In the genomic region with DNA sequence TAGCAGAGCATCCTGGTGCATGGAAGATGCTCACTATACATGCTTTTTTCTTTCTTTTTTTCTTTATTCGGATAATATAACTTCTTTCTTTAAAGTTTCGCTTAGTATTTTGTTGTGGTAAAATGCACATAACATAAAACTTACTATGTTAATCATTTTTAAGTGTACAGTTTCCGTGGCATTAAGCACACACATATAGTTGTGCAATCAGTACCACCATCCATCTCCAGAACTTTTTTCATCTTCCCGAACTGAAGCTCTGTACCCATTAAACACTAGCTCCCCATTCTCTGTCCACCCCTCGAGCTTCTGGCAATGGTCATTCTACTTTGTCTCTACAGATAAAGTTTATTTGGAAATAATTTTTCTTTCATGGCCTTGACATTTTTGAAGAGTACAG, we compare ENCODE assay signal across 21 cellular contexts. TPM values are rescaled to one million over a fixed set of nuclear protein-coding genes. Genes with fewer than 3 reads are reported as not detected.
DNase-seq lines count a peak whose midpoint lies in the region; ATAC-seq, FAIRE-seq and TF ChIP-seq lines count a peak whose summit lies in the region.
"Had no signal": no experiment of that assay in that cellular context is flagged by ENCODE, and none has a peak within 500 bp of the region (broad histone marks: within the 10 kb centered on the region; RNA-seq: fewer than 3 reads in every experiment).

No MANE protein-coding gene starts in this region.

- no peaks in the 10 kb centered on the region for H3K27me3 ChIP-seq in PC-9 (ENCODE audit: insufficient read depth, low read depth)
- no peaks in the 10 kb centered on the region for H3K27me3 ChIP-seq in K562 (ENCODE audit: control insufficient read depth in 2 of 2, insufficient read depth in 2 of 2, low read length in 2 of 2)
- no peaks in the 10 kb centered on the region for H3K27me3 ChIP-seq in tibial nerve
- H3K27me3 ChIP-seq: upper lobe of right lung had no signal

- intact Hi-C loops in PC-9 (cut with micrococcal nuclease; ENCODE audit: unreplicated experiment): no loop called here
- intact Hi-C loops in K562 (cut with micrococcal nuclease): no loop called here

- peak overlapping the region; percentile 97 for H3K27ac Mint-ChIP-seq in osteocyte (ENCODE audit: unreplicated experiment)
- no peak overlapping the region for H3K27ac Mint-ChIP-seq in stimulated activated naive B cell treated with anti-CD40 and anti-IgM and Interleukin-4, amounts not matched to agents 10 μg/mL and 1 μg/mL and 100 μg/mL, for 72 hours

- H3K27me3 Mint-ChIP-seq in activated T-cell treated with anti-CD3 and anti-CD28 coated beads, Interleukin-2, amount 50 U/mL, for 4 hours (ENCODE audit: low read depth): no peaks in the 10 kb centered on the region
- no peaks in the 10 kb centered on the region for H3K27me3 Mint-ChIP-seq in osteocyte (ENCODE audit: unreplicated experiment)
- no peaks in the 10 kb centered on the region for H3K27me3 Mint-ChIP-seq in stimulated activated naive B cell treated with anti-CD40 and anti-IgM and Interleukin-4, amounts not matched to agents 10 μg/mL and 1 μg/mL and 100 μg/mL, for 72 hours

- no peak for TF ChIP-seq RAD21 in K562 (CRISPR knock-in tag; conservative IDR thresholded peaks at IDR 0.05 in 1 of 2, IDR thresholded peaks at IDR 0.05 in 1 of 2)

- DNase-seq in activated T-cell treated with anti-CD3 and anti-CD28 coated beads, Interleukin-2, amount 50 U/mL, for 4 hours: no peak
- DNase-seq in activated T-cell treated with anti-CD3 and anti-CD28 coated beads for 4 hours (no peak), PC-9 (no peak), K562 (ENCODE audit: extremely low read depth in 1 of 4, low spot score in 3 of 4) (no peak), osteocyte (ENCODE audit: extremely low spot score, unreplicated experiment) (no peak), NCI-H2107 (lab: John Stamatoyannopoulos, UW) (no peak), tibial nerve (ENCODE audit: low spot score in 2 of 2) (no peak)
- DNase-seq in stimulated activated naive B cell treated with anti-CD40 and anti-IgM and Interleukin-4, amounts not matched to agents 10 μg/mL and 1 μg/mL and 100 μg/mL, for 72 hours: no peak
- DNase-seq: activated CD8-positive, alpha-beta memory T cell treated with anti-CD3 and anti-CD28 coated beads, Interleukin-2, amount 50 U/mL, for 4 hours; anterior cingulate cortex; EL; endodermal cell; NCI-H1048; NCI-H69; stimulated activated CD4-positive, alpha-beta T cell treated with anti-CD3 and anti-CD28 coated beads, Interleukin-12 subunit alpha, Interleukin-12 subunit beta, amount 100 ng/mL, for 4 hours; stimulated activated naive CD4-positive, alpha-beta T cell treated with Interleukin-2 at 50 U/mL for 16 hours; SW 1271; upper lobe of right lung had no signal

- TF ChIP-seq POLR2A in K562 (conservative IDR thresholded peaks at IDR 0.05) (no peak), tibial nerve (IDR thresholded peaks at IDR 0.05) (no peak)

- H3K4me1 ChIP-seq in PC-9 (replicated peaks; ENCODE audit: insufficient read depth) (peaks cover 40% of the 10 kb centered on the region), K562 (replicated peaks in 1 of 2; ENCODE audit: control insufficient read depth in 2 of 2, insufficient read depth in 2 of 2, low read length in 2 of 2) (peaks cover 21 to 25% of the 10 kb centered on the region in 2 experiments), tibial nerve (peaks cover 0 to 37% (median 13%) of the 10 kb centered on the region in 4 donors)

- BruUV-seq in PC-9 (replicated peaks; lab: Mats Ljungman, UMichigan) (no TSS peak), K562 (replicated peaks; lab: Mats Ljungman, UMichigan) (no TSS peak)

- ATAC-seq in activated T-cell treated with anti-CD3 and anti-CD28 coated beads, Interleukin-2, amount 50 U/mL, for 4 hours: no peak
- ATAC-seq in K562: no peak
- no peak for ATAC-seq in stimulated activated naive B cell treated with anti-CD40 and anti-IgM and Interleukin-4, amounts not matched to agents 10 μg/mL and 1 μg/mL and 100 μg/mL, for 72 hours (replicated peaks)

- H3K36me3 ChIP-seq in PC-9 (ENCODE audit: low read depth) (peaks cover 16% of the 10 kb centered on the region), K562 (ENCODE audit: control insufficient read depth, insufficient read depth, low read length) (peaks cover 27% of the 10 kb centered on the region), tibial nerve (peaks cover 0 to 18% (median 0%) of the 10 kb centered on the region in 3 donors)

- 39% methylated on average over 5 of the region's 5 CpGs for WGBS in K562 (ENCODE audit: insufficient coverage, low coverage, missing lambda C conversion rate)
- WGBS in tibial nerve, 2 donors: 73 to 78% methylated on average over 5 of the region's 5 CpGs

- POLR2A ChIA-PET in PC-9 (lab: Charles Lee; ENCODE audit: unreplicated experiment) (no interaction called here), K562 (lab: Yijun Ruan, JAX) (interaction anchor here (0.9 to 3.4 kb wide), 6 partner anchors 9 to 415 kb away, joined by 3 to 33 read pairs (median 6); partner anchors contain the start of genes CIDEC and IL17RE)

- H3K9me1 ChIP-seq in K562 (ENCODE audit: control insufficient read depth, insufficient read depth, low read length): peaks cover 7% of the 10 kb centered on the region

- TF ChIP-seq EP300 in K562 (IDR thresholded peaks at IDR 0.05; ENCODE audit: low read length): no peak
- no peak for TF ChIP-seq EP300 in tibial nerve (IDR thresholded peaks at IDR 0.05)

- H3K79me2 ChIP-seq in PC-9 (ENCODE audit: low read depth) (peaks cover 38% of the 10 kb centered on the region), K562 (ENCODE audit: control insufficient read depth, insufficient read depth, low read length) (peaks cover 38% of the 10 kb centered on the region)

- FAIRE-seq in K562 (lab: Jason Lieb, UNC): no peak
- FAIRE-seq: RCC 7860 had no signal

- peak overlapping the region in 1 of 2 experiments; percentile 98; a peak in 1 of 4 replicates for H3K9ac ChIP-seq in K562 (ENCODE audit: insufficient read depth in 1 of 2, low read depth in 2 of 2, low read length in 2 of 2)

- H3K9me3 Mint-ChIP-seq in activated T-cell treated with anti-CD3 and anti-CD28 coated beads, Interleukin-2, amount 50 U/mL, for 4 hours: no peaks in the 10 kb centered on the region
- no peaks in the 10 kb centered on the region for H3K9me3 Mint-ChIP-seq in osteocyte (ENCODE audit: unreplicated experiment)
- H3K9me3 Mint-ChIP-seq in stimulated activated naive B cell treated with anti-CD40 and anti-IgM and Interleukin-4, amounts not matched to agents 10 μg/mL and 1 μg/mL and 100 μg/mL, for 72 hours: peaks cover 2 to 3% of the 10 kb centered on the region in 2 donors
- H3K9me3 Mint-ChIP-seq: endodermal cell had no signal

- no peaks in the 10 kb centered on the region for H4K20me1 ChIP-seq in PC-9 (ENCODE audit: insufficient read depth)
- H4K20me1 ChIP-seq in K562 (replicated peaks; ENCODE audit: control insufficient read depth, insufficient read depth, low read length): no peaks in the 10 kb centered on the region

- H3K36me3 Mint-ChIP-seq in activated T-cell treated with anti-CD3 and anti-CD28 coated beads, Interleukin-2, amount 50 U/mL, for 4 hours (ENCODE audit: insufficient read depth): peaks cover 19% of the 10 kb centered on the region
- H3K36me3 Mint-ChIP-seq in osteocyte (ENCODE audit: unreplicated experiment): peaks cover 13% of the 10 kb centered on the region
- H3K36me3 Mint-ChIP-seq in stimulated activated naive B cell treated with anti-CD40 and anti-IgM and Interleukin-4, amounts not matched to agents 10 μg/mL and 1 μg/mL and 100 μg/mL, for 72 hours: peaks cover 24 to 28% of the 10 kb centered on the region in 2 donors

- peak overlapping the region; percentile 98 for H3K4me3 Mint-ChIP-seq in activated T-cell treated with anti-CD3 and anti-CD28 coated beads, Interleukin-2, amount 50 U/mL, for 4 hours
- no peak overlapping the region for H3K4me3 Mint-ChIP-seq in osteocyte (ENCODE audit: unreplicated experiment)
- H3K4me3 Mint-ChIP-seq in stimulated activated naive B cell treated with anti-CD40 and anti-IgM and Interleukin-4, amounts not matched to agents 10 μg/mL and 1 μg/mL and 100 μg/mL, for 72 hours: no peak overlapping the region

- in situ Hi-C loops in K562 (cut with MboI): no loop called here

- no peaks in the 10 kb centered on the region for H3K9me3 ChIP-seq in PC-9 (ENCODE audit: insufficient read depth, low read depth)
- no peaks in the 10 kb centered on the region for H3K9me3 ChIP-seq in K562 (replicated peaks; ENCODE audit: control insufficient read depth, insufficient read depth, low read depth, low read length)
- H3K9me3 ChIP-seq in tibial nerve: no peaks in the 10 kb centered on the region
- H3K9me3 ChIP-seq: upper lobe of right lung had no signal

- H3K27ac ChIP-seq in PC-9 (no peak overlapping the region), K562 (ENCODE audit: extremely low read depth, low read depth, low read length) (no peak overlapping the region), tibial nerve (peak overlapping the region in 1 of 4 donors; percentile 95)

- H2AFZ ChIP-seq in PC-9 (no peak overlapping the region), K562 (ENCODE audit: low read depth, low read length) (peak overlapping the region; percentile 97)

- H3F3A ChIP-seq in PC-9 (ENCODE audit: insufficient read depth, low read depth): peaks cover 42% of the 10 kb centered on the region

- peak overlapping the region; percentile 83 for H3K4me2 ChIP-seq in PC-9
- H3K4me2 ChIP-seq in K562 (ENCODE audit: insufficient read depth, low read length): peak overlapping the region; percentile 91; the same call in 1 of the 2 replicates

- CTCF ChIA-PET in PC-9 (lab: Charles Lee): no interaction called here
- CTCF ChIA-PET in K562 (lab: Yijun Ruan, JAX; ENCODE audit: low intra/inter-chr PET ratio): no interaction called here

- H3K4me3 ChIP-seq in PC-9: no peak overlapping the region
- no peak overlapping the region for H3K4me3 ChIP-seq in K562
- H3K4me3 ChIP-seq in tibial nerve: no peak overlapping the region

- TF ChIP-seq CTCF in PC-9 (conservative IDR thresholded peaks at IDR 0.05) (no peak), K562 (IDR thresholded peaks at IDR 0.05 in 2 of 3, conservative IDR thresholded peaks at IDR 0.05 in 1 of 3; ENCODE audit: insufficient read depth in 2 of 3, low read depth in 1 of 3, low read length in 3 of 3) (no peak), osteocyte (IDR thresholded peaks at IDR 0.05) (no peak), tibial nerve (IDR thresholded peaks at IDR 0.05) (no peak)

- H3K9me2 ChIP-seq in PC-9 (ENCODE audit: insufficient read depth): no peaks in the 10 kb centered on the region

- peaks cover 27% of the 10 kb centered on the region for H3K4me1 Mint-ChIP-seq in activated T-cell treated with anti-CD3 and anti-CD28 coated beads, Interleukin-2, amount 50 U/mL, for 4 hours (ENCODE audit: low read depth)
- H3K4me1 Mint-ChIP-seq in osteocyte (ENCODE audit: unreplicated experiment): peaks cover 33% of the 10 kb centered on the region
- peaks cover 26 to 32% of the 10 kb centered on the region in 2 donors for H3K4me1 Mint-ChIP-seq in stimulated activated naive B cell treated with anti-CD40 and anti-IgM and Interleukin-4, amounts not matched to agents 10 μg/mL and 1 μg/mL and 100 μg/mL, for 72 hours
- H3K4me1 Mint-ChIP-seq: endodermal cell had no signal

RNA-seq across cellular contexts. Expression of gene JAGN1, which starts 1.0 kb away (rescaled TPM):
- 10 to 100 TPM; 39.2 to 42.3 (median 41.2) TPM for total RNA-seq in activated T-cell treated with anti-CD3 and anti-CD28 coated beads, Interleukin-2, amount 50 U/mL, for 4 hours
- 46.7 and 52.4 TPM in 2 replicates for total RNA-seq in PC-9 (2021)
- 61.7 and 101 TPM in 2 replicates for total RNA-seq in K562 (2011; cell fraction: chromatin; rRNA removed; ENCODE audit: low replicate concordance)
- total RNA-seq in K562 (2011; cell fraction: nucleolus; rRNA removed): 84.5 and 103 TPM in 2 replicates
- 97.8 and 112 TPM in 2 replicates for total RNA-seq in K562 (2011; cell fraction: nucleoplasm; rRNA removed)
- total RNA-seq in K562 (2014; rRNA removed): 38.9 and 41.1 TPM in 2 replicates
- total RNA-seq in K562 (2014; rRNA removed; fragmentation: Illumina TruSeq; extraction: Trizol): 40.3 and 42.4 TPM in 2 replicates
- total RNA-seq in K562 (2015; rRNA removed; fragmentation: Illumina TruSeq; extraction: Trizol): 31.1 and 33.9 TPM in 2 replicates
- 57.2 and 58.8 TPM in 2 replicates for total RNA-seq in K562 (2021)
- polyA plus RNA-seq in K562 (2011; rRNA removed): 66.3 and 77.8 TPM in 2 replicates
- polyA plus RNA-seq in K562 (2011; cell fraction: cytosol; rRNA removed): 70.4 and 88.4 TPM in 2 replicates
- polyA plus RNA-seq in K562 (2011; cell fraction: nucleus; rRNA removed): 37.0 and 45.1 TPM in 2 replicates
- 56.0 and 64.7 TPM in 2 replicates for polyA plus RNA-seq in K562 (2012)
- 52.3 and 62.6 TPM in 2 replicates for polyA plus RNA-seq in K562 (2014; fragmentation: Illumina TruSeq; extraction: Trizol)
- 10 to 100 TPM; 31.6 to 33.3 TPM for polyA plus RNA-seq in K562 (2014; fragmentation: Nextera tagmentation; extraction: Ambion mirVana)
- 49.8 and 54.6 TPM in 2 replicates for polyA plus RNA-seq in K562 (2014; rRNA removed)
- 58.7 and 70.5 TPM in 2 replicates for polyA minus RNA-seq in K562 (2011; rRNA and poly(A)+ RNA removed)
- 27.5 and 42.9 TPM in 2 replicates for polyA minus RNA-seq in K562 (2011; cell fraction: cytosol; rRNA and poly(A)+ RNA removed)
- 16.8 and 25.8 TPM in 2 replicates for polyA minus RNA-seq in K562 (2011; cell fraction: nucleus; rRNA and poly(A)+ RNA removed)
- 28.5 and 31.5 TPM in 2 replicates for total RNA-seq in osteocyte
- total RNA-seq in tibial nerve: 10 to 100 TPM; 21.6 to 46.7 (median 34.7) TPM

RNA-seq across cellular contexts. Expression of gene CIDEC, which starts 9.4 kb away (rescaled TPM):
- not detected for total RNA-seq in activated T-cell treated with anti-CD3 and anti-CD28 coated beads, Interleukin-2, amount 50 U/mL, for 4 hours
- total RNA-seq in PC-9 (2021) (0.37 TPM in 1 of 2 replicates, not detected in the other), K562 (2014; rRNA removed) (not detected in 2 replicates), K562 (2014; rRNA removed; fragmentation: Illumina TruSeq; extraction: Trizol) (not detected in 2 replicates), K562 (2015; rRNA removed; fragmentation: Illumina TruSeq; extraction: Trizol) (not detected in 2 replicates), K562 (2021) (not detected in 2 replicates), osteocyte (not detected in 2 replicates), tibial nerve (100 to 1,000 TPM in 3 of 4 donors, 10 to 100 TPM in 1; 72.4 to 380 (median 174) TPM)
- total RNA-seq in K562 (2011; cell fraction: chromatin; rRNA removed; ENCODE audit: low replicate concordance): not detected in 2 replicates
- not detected in 2 replicates for total RNA-seq in K562 (2011; cell fraction: nucleolus; rRNA removed)
- not detected in 2 replicates for total RNA-seq in K562 (2011; cell fraction: nucleoplasm; rRNA removed)
- polyA plus RNA-seq in K562 (2011; rRNA removed) (not detected in 2 replicates), K562 (2014; fragmentation: Illumina TruSeq; extraction: Trizol) (not detected in 2 replicates), K562 (2014; fragmentation: Nextera tagmentation; extraction: Ambion mirVana) (not detected), K562 (2014; rRNA removed) (not detected in 2 replicates)
- polyA plus RNA-seq in K562 (2011; cell fraction: cytosol; rRNA removed): 0.09 and 0.39 TPM in 2 replicates
- not detected in 2 replicates for polyA plus RNA-seq in K562 (2011; cell fraction: nucleus; rRNA removed)
- polyA plus RNA-seq in K562 (2012): not detected in 2 replicates
- not detected in 2 replicates for polyA minus RNA-seq in K562 (2011; rRNA and poly(A)+ RNA removed)
- not detected in 2 replicates for polyA minus RNA-seq in K562 (2011; cell fraction: cytosol; rRNA and poly(A)+ RNA removed)
- polyA minus RNA-seq in K562 (2011; cell fraction: nucleus; rRNA and poly(A)+ RNA removed): not detected in 2 replicates
- total RNA-seq: cerebellum, endodermal cell, pulmonary artery endothelial cell, upper lobe of right lung had no signal

RNA-seq across cellular contexts. Expression of gene IL17RE, which starts 13.2 kb away (rescaled TPM):
- under 1 TPM; 0.47 to 0.73 (median 0.61) TPM for total RNA-seq in activated T-cell treated with anti-CD3 and anti-CD28 coated beads, Interleukin-2, amount 50 U/mL, for 4 hours
- total RNA-seq in PC-9 (2021) (22.7 and 23.8 TPM in 2 replicates), K562 (2014; rRNA removed) (0.20 TPM in 1 of 2 replicates, not detected in the other), K562 (2014; rRNA removed; fragmentation: Illumina TruSeq; extraction: Trizol) (0.48 and 0.51 TPM in 2 replicates), K562 (2015; rRNA removed; fragmentation: Illumina TruSeq; extraction: Trizol) (0.26 TPM in 1 of 2 replicates, not detected in the other), K562 (2021) (0.47 and 0.72 TPM in 2 replicates), osteocyte (0.89 and 1.4 TPM in 2 replicates), tibial nerve (10 to 100 TPM in 1 of 4 donors, 1 to 10 TPM in 2, under 1 TPM in 1; 0.59 to 10.1 (median 5.6) TPM)
- 4.4 and 7.9 TPM in 2 replicates for total RNA-seq in K562 (2011; cell fraction: chromatin; rRNA removed; ENCODE audit: low replicate concordance)
- 2.8 and 5.7 TPM in 2 replicates for total RNA-seq in K562 (2011; cell fraction: nucleolus; rRNA removed)
- 4.6 and 5.8 TPM in 2 replicates for total RNA-seq in K562 (2011; cell fraction: nucleoplasm; rRNA removed)
- polyA plus RNA-seq in K562 (2011; rRNA removed) (1.1 and 1.9 TPM in 2 replicates), K562 (2014; fragmentation: Illumina TruSeq; extraction: Trizol) (0.39 and 0.73 TPM in 2 replicates), K562 (2014; fragmentation: Nextera tagmentation; extraction: Ambion mirVana) (not detected), K562 (2014; rRNA removed) (0.23 and 0.32 TPM in 2 replicates)
- polyA plus RNA-seq in K562 (2011; cell fraction: cytosol; rRNA removed): 0.29 and 1.2 TPM in 2 replicates
- 3.7 and 5.1 TPM in 2 replicates for polyA plus RNA-seq in K562 (2011; cell fraction: nucleus; rRNA removed)
- 0.46 and 0.91 TPM in 2 replicates for polyA plus RNA-seq in K562 (2012)
- 0.67 and 1.0 TPM in 2 replicates for polyA minus RNA-seq in K562 (2011; rRNA and poly(A)+ RNA removed)
- polyA minus RNA-seq in K562 (2011; cell fraction: cytosol; rRNA and poly(A)+ RNA removed): not detected in 2 replicates
- polyA minus RNA-seq in K562 (2011; cell fraction: nucleus; rRNA and poly(A)+ RNA removed): 0.67 and 1.7 TPM in 2 replicates

RNA-seq across cellular contexts. Expression of gene IL17RC, which starts 27.5 kb away (rescaled TPM):
- under 1 TPM; 0.27 to 0.53 (median 0.40) TPM for total RNA-seq in activated T-cell treated with anti-CD3 and anti-CD28 coated beads, Interleukin-2, amount 50 U/mL, for 4 hours
- total RNA-seq in PC-9 (2021) (45.0 and 54.6 TPM in 2 replicates), K562 (2014; rRNA removed) (11.4 and 14.0 TPM in 2 replicates), K562 (2014; rRNA removed; fragmentation: Illumina TruSeq; extraction: Trizol) (2.8 and 3.5 TPM in 2 replicates), K562 (2015; rRNA removed; fragmentation: Illumina TruSeq; extraction: Trizol) (5.4 and 6.9 TPM in 2 replicates), K562 (2021) (11.4 and 12.3 TPM in 2 replicates), osteocyte (36.5 and 36.6 TPM in 2 replicates), tibial nerve (10 to 100 TPM; 60.4 to 68.4 (median 65.1) TPM)
- 37.1 and 87.7 TPM in 2 replicates for total RNA-seq in K562 (2011; cell fraction: chromatin; rRNA removed; ENCODE audit: low replicate concordance)
- total RNA-seq in K562 (2011; cell fraction: nucleolus; rRNA removed): 57.7 and 63.0 TPM in 2 replicates
- 31.0 and 37.3 TPM in 2 replicates for total RNA-seq in K562 (2011; cell fraction: nucleoplasm; rRNA removed)
- polyA plus RNA-seq in K562 (2011; rRNA removed) (7.3 and 12.5 TPM in 2 replicates), K562 (2014; fragmentation: Illumina TruSeq; extraction: Trizol) (6.3 and 11.5 TPM in 2 replicates), K562 (2014; fragmentation: Nextera tagmentation; extraction: Ambion mirVana) (under 1 TPM in 1 of 2 experiments, not detected in 1; 0.15 TPM), K562 (2014; rRNA removed) (7.5 and 7.7 TPM in 2 replicates)
- polyA plus RNA-seq in K562 (2011; cell fraction: cytosol; rRNA removed): 9.8 and 14.3 TPM in 2 replicates
- 49.8 and 57.1 TPM in 2 replicates for polyA plus RNA-seq in K562 (2011; cell fraction: nucleus; rRNA removed)
- polyA plus RNA-seq in K562 (2012): 7.2 and 18.0 TPM in 2 replicates
- polyA minus RNA-seq in K562 (2011; rRNA and poly(A)+ RNA removed): 5.9 and 7.6 TPM in 2 replicates
- polyA minus RNA-seq in K562 (2011; cell fraction: cytosol; rRNA and poly(A)+ RNA removed): 9.4 and 11.3 TPM in 2 replicates
- polyA minus RNA-seq in K562 (2011; cell fraction: nucleus; rRNA and poly(A)+ RNA removed): 16.4 and 29.1 TPM in 2 replicates

RNA-seq across cellular contexts. Expression of gene CRELD1, which starts 44.2 kb away (rescaled TPM):
- 10 to 100 TPM; 11.0 to 15.6 (median 13.0) TPM for total RNA-seq in activated T-cell treated with anti-CD3 and anti-CD28 coated beads, Interleukin-2, amount 50 U/mL, for 4 hours
- 30.7 TPM in 2 replicates for total RNA-seq in PC-9 (2021)
- 163 and 258 TPM in 2 replicates for total RNA-seq in K562 (2011; cell fraction: chromatin; rRNA removed; ENCODE audit: low replicate concordance)
- 156 and 166 TPM in 2 replicates for total RNA-seq in K562 (2011; cell fraction: nucleolus; rRNA removed)
- 187 and 194 TPM in 2 replicates for total RNA-seq in K562 (2011; cell fraction: nucleoplasm; rRNA removed)
- 17.2 and 17.7 TPM in 2 replicates for total RNA-seq in K562 (2014; rRNA removed)
- 6.1 and 10.2 TPM in 2 replicates for total RNA-seq in K562 (2014; rRNA removed; fragmentation: Illumina TruSeq; extraction: Trizol)
- total RNA-seq in K562 (2015; rRNA removed; fragmentation: Illumina TruSeq; extraction: Trizol): 11.4 and 14.4 TPM in 2 replicates
- 16.7 and 17.3 TPM in 2 replicates for total RNA-seq in K562 (2021)
- polyA plus RNA-seq in K562 (2011; rRNA removed): 25.8 and 47.7 TPM in 2 replicates
- polyA plus RNA-seq in K562 (2011; cell fraction: cytosol; rRNA removed): 28.0 and 36.5 TPM in 2 replicates
- 214 and 337 TPM in 2 replicates for polyA plus RNA-seq in K562 (2011; cell fraction: nucleus; rRNA removed)
- 17.4 and 29.8 TPM in 2 replicates for polyA plus RNA-seq in K562 (2012)
- 15.4 and 16.5 TPM in 2 replicates for polyA plus RNA-seq in K562 (2014; fragmentation: Illumina TruSeq; extraction: Trizol)
- 1 to 10 TPM; 3.3 to 5.6 TPM for polyA plus RNA-seq in K562 (2014; fragmentation: Nextera tagmentation; extraction: Ambion mirVana)
- polyA plus RNA-seq in K562 (2014; rRNA removed): 24.5 and 30.1 TPM in 2 replicates
- polyA minus RNA-seq in K562 (2011; rRNA and poly(A)+ RNA removed): 12.7 and 14.5 TPM in 2 replicates
- polyA minus RNA-seq in K562 (2011; cell fraction: cytosol; rRNA and poly(A)+ RNA removed): 9.6 and 10.3 TPM in 2 replicates
- polyA minus RNA-seq in K562 (2011; cell fraction: nucleus; rRNA and poly(A)+ RNA removed): 21.4 and 35.1 TPM in 2 replicates
- 24.8 and 25.3 TPM in 2 replicates for total RNA-seq in osteocyte
- total RNA-seq in tibial nerve: 10 to 100 TPM; 18.2 to 54.9 (median 27.5) TPM

Comparison
In these comparisons a context has a peak if more than half of its experiments do, and no peak if none do; other contexts are left out.
1. RNA of gene CIDEC, which starts 9.4 kb away (total RNA-seq): 72.4 to 380 TPM in tibial nerve; 0.37 TPM in PC-9, not detected in activated T-cell treated with anti-CD3 and anti-CD28 coated beads, Interleukin-2, amount 50 U/mL, for 4 hours, not detected in K562 and not detected in osteocyte; every median in the first group is over 10 times any median in the second.